Comparison of ENCODE assay signal across 8 cellular contexts in the genomic region with DNA sequence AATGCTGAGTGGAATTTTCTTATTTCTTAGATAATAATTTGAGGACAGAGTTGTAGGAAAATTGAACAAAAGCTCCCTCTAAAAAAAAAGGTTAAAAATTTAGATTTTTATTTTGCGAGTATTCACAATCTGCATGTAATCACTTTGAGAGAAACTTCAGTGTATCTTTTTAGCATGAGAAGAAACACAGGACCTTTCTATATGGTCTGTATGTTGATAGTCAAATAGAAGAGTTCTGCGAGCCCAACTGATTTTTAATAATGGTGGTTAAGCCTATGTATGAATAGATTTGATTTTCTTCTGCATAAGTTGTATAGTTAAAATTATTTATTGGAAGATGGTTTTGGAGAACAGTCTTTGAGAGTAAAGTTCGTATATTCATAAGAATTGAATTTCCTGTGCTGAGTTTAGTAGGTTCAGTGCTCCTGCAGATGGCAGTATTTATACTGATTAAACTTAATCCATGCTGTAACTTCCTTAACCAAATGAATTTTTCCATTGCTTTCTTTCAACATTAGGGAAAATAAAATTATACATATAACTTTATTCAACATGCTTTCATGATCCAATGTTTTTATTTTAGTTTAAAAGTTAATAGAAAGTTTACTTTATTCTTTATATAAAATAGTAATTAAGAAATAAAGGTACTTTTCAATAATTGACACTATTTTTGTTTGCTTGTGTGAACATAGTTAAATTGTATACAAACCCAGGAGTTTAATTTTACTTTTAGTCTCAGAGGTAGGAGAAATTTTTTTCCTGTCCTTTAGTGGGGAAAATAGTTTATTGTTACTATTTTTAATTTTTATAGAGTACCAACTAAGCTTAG. TPM values are rescaled to one million over a fixed set of nuclear protein-coding genes. Genes with fewer than 3 reads are reported as not detected.
A peak's percentile ranks its signal among the peaks of the same experiment; 100 is the strongest.
DNase-seq lines count a peak whose midpoint lies in the region; TF ChIP-seq lines count a peak whose summit lies in the region.

No MANE protein-coding gene starts in this region.

- no peaks in the 10 kb centered on the region for H3K27me3 ChIP-seq in dorsolateral prefrontal cortex

- intact Hi-C loops in dorsolateral prefrontal cortex (cut with DNase I), result loop anchor here in 1 of 2 donors (10.0 kb wide), 1 partner anchor 898 kb away; no protein-coding TSS in a partner anchor

- no peak overlapping the region for H3K4me3 ChIP-seq in dorsolateral prefrontal cortex

- H3K4me1 Mint-ChIP-seq in osteocyte (ENCODE audit: unreplicated experiment), result peaks cover 8% of the 10 kb centered on the region

- no peak overlapping the region for H3K27ac ChIP-seq in dorsolateral prefrontal cortex

- H3K9me3 Mint-ChIP-seq in osteocyte (ENCODE audit: unreplicated experiment), result no peaks in the 10 kb centered on the region

- H3K27ac Mint-ChIP-seq in osteocyte (ENCODE audit: unreplicated experiment), result no peak overlapping the region

- TF ChIP-seq CTCF in dorsolateral prefrontal cortex (IDR thresholded peaks at IDR 0.05 in 54 of 56, conservative IDR thresholded peaks at IDR 0.05 in 2 of 56; ENCODE audit: low read depth in 1 of 56, partially characterized antibody in 56 of 56) (peak in 53 of 56 donors; percentile 17 to 73 (median 56)), osteocyte (IDR thresholded peaks at IDR 0.05) (peak; percentile 62)

- peaks cover 41% of the 10 kb centered on the region for H3K36me3 Mint-ChIP-seq in osteocyte (ENCODE audit: unreplicated experiment)

- in situ Hi-C loops in G401 (cut with HindIII; ENCODE audit: low sequenced_read_pairs), result no loop called here

- H3K4me3 Mint-ChIP-seq in osteocyte (ENCODE audit: unreplicated experiment), result no peak overlapping the region

- DNase-seq in G401 (ENCODE audit: low spot score), result peak; percentile 20
- DNase-seq in NCI-H69 (lab: John Stamatoyannopoulos, UW), result peak; percentile 9
- no peak for DNase-seq in dorsolateral prefrontal cortex
- DNase-seq in osteocyte (ENCODE audit: extremely low spot score, unreplicated experiment), result no peak
- DNase-seq in occipital lobe (lab: John Stamatoyannopoulos, UW), result no peak
- no peak for DNase-seq in NCI-H2107 treated with DMSO at 0.1 percent for 48 hours (lab: John Stamatoyannopoulos, UW; ENCODE audit: unreplicated experiment)
- no peak for DNase-seq in NCI-H2029 treated with DMSO at 0.1 percent for 48 hours (lab: John Stamatoyannopoulos, UW)
- DNase-seq in effector CD8-positive, alpha-beta T cell (lab: John Stamatoyannopoulos, UW), result no peak

- H3K27me3 Mint-ChIP-seq in osteocyte (ENCODE audit: unreplicated experiment), result no peaks in the 10 kb centered on the region

RNA-seq across cellular contexts. Expression of a gene that starts 19.6 kb away (rescaled TPM):
- 33.9 and 36.1 TPM in 2 replicates for total RNA-seq in G401 (2014; rRNA removed; shearing (Covaris generic))
- 100 to 1,000 TPM in 14 of 120 experiments, 10 to 100 TPM in 106; 45.6 to 128 (median 84.2) TPM for total RNA-seq in dorsolateral prefrontal cortex
- total RNA-seq in osteocyte, result 44.2 and 47.3 TPM in 2 replicates
- 82.4 TPM for total RNA-seq in occipital lobe

RNA-seq across cellular contexts. Expression of a gene that starts 49.3 kb away (rescaled TPM):
- not detected in 2 replicates for total RNA-seq in G401 (2014; rRNA removed; shearing (Covaris generic))
- total RNA-seq in dorsolateral prefrontal cortex, result 1 to 10 TPM in 10 of 120 experiments, under 1 TPM in 105, not detected in 5; 0.18 to 1.4 (median 0.48) TPM
- not detected in 2 replicates for total RNA-seq in osteocyte
- 0.31 TPM for total RNA-seq in occipital lobe

Comparison
In these comparisons a context has a peak if more than half of its experiments do, and no peak if none do; other contexts are left out.
1. DNase-seq: peak in G401 (single experiment) and NCI-H69 (single experiment); none in dorsolateral prefrontal cortex (0 of 10), osteocyte (single experiment), occipital lobe (single experiment), NCI-H2107 treated with DMSO at 0.1 percent for 48 hours (single experiment), NCI-H2029 treated with DMSO at 0.1 percent for 48 hours (single experiment) and effector CD8-positive, alpha-beta T cell (single experiment).